12 cellular contexts compared by ENCODE assay signal in the genomic region with DNA sequence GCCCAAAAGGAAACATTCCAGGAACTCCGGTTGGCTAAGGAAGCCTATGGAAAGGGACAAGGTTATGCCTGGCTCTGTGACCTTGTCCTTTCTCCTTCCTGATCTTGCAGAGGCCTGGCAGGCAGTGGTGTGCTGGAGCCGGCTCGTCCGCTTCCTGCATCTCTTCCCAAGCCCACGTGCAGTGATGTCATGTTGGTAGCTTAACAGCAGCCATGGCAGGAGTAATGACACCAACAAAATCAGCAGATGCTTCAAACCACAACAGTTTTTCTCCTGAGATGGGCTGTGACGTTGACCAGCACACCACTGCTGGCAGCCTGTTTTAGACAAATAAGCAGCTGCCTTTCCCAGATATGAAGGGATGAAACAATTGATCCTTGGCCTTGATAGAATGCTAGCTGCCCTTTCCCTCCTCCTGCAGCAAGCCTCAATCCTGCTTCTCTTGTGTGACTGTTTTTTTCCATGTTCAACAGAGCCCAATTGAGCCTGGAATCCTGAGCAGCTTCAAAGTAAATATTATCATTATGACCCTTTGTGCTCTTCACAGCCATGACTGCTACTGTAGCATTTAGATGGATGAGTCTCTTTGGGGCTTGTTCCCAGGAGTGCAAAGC. TPM values are rescaled to one million over a fixed set of nuclear protein-coding genes. Genes with fewer than 3 reads are reported as not detected.
A peak's percentile ranks its signal among the peaks of the same experiment; 100 is the strongest.
DNase-seq lines count a peak whose midpoint lies in the region; ATAC-seq and TF ChIP-seq lines count a peak whose summit lies in the region.
"Had no signal": no experiment of that assay in that cellular context is flagged by ENCODE, and none has a peak within 500 bp of the region (broad histone marks: within the 10 kb centered on the region; RNA-seq: fewer than 3 reads in every experiment).

No MANE protein-coding gene starts in this region.

- H3K4me2 ChIP-seq in hepatocyte = no peak overlapping the region

- H3K27me3 ChIP-seq in hepatocyte = no peaks in the 10 kb centered on the region
- no peaks in the 10 kb centered on the region for H3K27me3 ChIP-seq in spleen (replicated peaks in 1 of 7)

- H2AFZ ChIP-seq in hepatocyte = no peak overlapping the region

- DNase-seq in activated naive CD4-positive, alpha-beta T cell treated with anti-CD3 and anti-CD28 coated beads for 36 hours = no peak
- no peak for DNase-seq in activated naive CD4-positive, alpha-beta T cell treated with anti-CD3 and anti-CD28 coated beads, Interleukin-2, amount 10 ng/mL, durations not matched to agents 7 days and 5 days
- no peak for DNase-seq in activated T-helper 1 cell treated with anti-CD3 and anti-CD28 coated beads, Interleukin-12 subunit alpha, Interleukin-12 subunit beta, Interleukin-2, Interleukin-4 antibody, amounts not matched to agents 30 ng/mL and 10 ng/mL and 1 ng/mL, durations not matched to agents 14 hours and 24 hours and 36 hours (ENCODE audit: low spot score)
- peak; percentile 25 for DNase-seq in hepatocyte (ENCODE audit: low spot score)
- DNase-seq in spleen = peak; percentile 74
- no peak for DNase-seq in NCI-H2107 treated with DMSO at 0.1 percent for 48 hours (lab: John Stamatoyannopoulos, UW; ENCODE audit: unreplicated experiment)
- DNase-seq in dedifferentiated amniotic fluid mesenchymal stem cell (ENCODE audit: extremely low spot score) = no peak
- DNase-seq: dorsolateral prefrontal cortex, NCI-H226, SW 1271 had no signal

- no peaks in the 10 kb centered on the region for H4K20me1 ChIP-seq in hepatocyte (ENCODE audit: insufficient read depth, poor library complexity, severe bottlenecking)

- H3K27me3 Mint-ChIP-seq in activated naive CD4-positive, alpha-beta T cell treated with anti-CD3 and anti-CD28 coated beads for 36 hours (ENCODE audit: low read depth) = no peaks in the 10 kb centered on the region
- H3K27me3 Mint-ChIP-seq in activated naive CD4-positive, alpha-beta T cell treated with anti-CD3 and anti-CD28 coated beads, Interleukin-2, amount 10 ng/mL, durations not matched to agents 7 days and 5 days = no peaks in the 10 kb centered on the region
- H3K27me3 Mint-ChIP-seq in activated T-helper 1 cell treated with anti-CD3 and anti-CD28 coated beads, Interleukin-12 subunit alpha, Interleukin-12 subunit beta, Interleukin-2, Interleukin-4 antibody, amounts not matched to agents 30 ng/mL and 10 ng/mL and 1 ng/mL, durations not matched to agents 14 hours and 24 hours and 36 hours (ENCODE audit: insufficient read depth) = no peaks in the 10 kb centered on the region

- ATAC-seq in HG02571 (IDR thresholded peaks at IDR 0.05; ENCODE audit: unreplicated experiment) = no peak

- no peaks in the 10 kb centered on the region for H3K9me2 ChIP-seq in hepatocyte (replicated peaks; ENCODE audit: insufficient read depth)

- CTCF ChIA-PET in activated naive CD4-positive, alpha-beta T cell treated with anti-CD3 and anti-CD28 coated beads for 36 hours (lab: Charles Lee) = interaction anchor here (0.8 kb wide), 1 partner anchor 9 kb away, joined by 3 read pairs; no protein-coding TSS in a partner anchor
- CTCF ChIA-PET in activated naive CD4-positive, alpha-beta T cell treated with anti-CD3 and anti-CD28 coated beads, Interleukin-2, amount 10 ng/mL, durations not matched to agents 7 days and 5 days (lab: Charles Lee) = no interaction called here

- no peaks in the 10 kb centered on the region for H3K36me3 ChIP-seq in hepatocyte (replicated peaks; ENCODE audit: insufficient read depth, low read depth)
- H3K36me3 ChIP-seq in spleen = peaks cover 0 to 71% (median 28%) of the 10 kb centered on the region in 6 donors

- no peaks in the 10 kb centered on the region for H3K9me3 Mint-ChIP-seq in activated naive CD4-positive, alpha-beta T cell treated with anti-CD3 and anti-CD28 coated beads for 36 hours
- no peaks in the 10 kb centered on the region for H3K9me3 Mint-ChIP-seq in activated naive CD4-positive, alpha-beta T cell treated with anti-CD3 and anti-CD28 coated beads, Interleukin-2, amount 10 ng/mL, durations not matched to agents 7 days and 5 days
- no peaks in the 10 kb centered on the region for H3K9me3 Mint-ChIP-seq in activated T-helper 1 cell treated with anti-CD3 and anti-CD28 coated beads, Interleukin-12 subunit alpha, Interleukin-12 subunit beta, Interleukin-2, Interleukin-4 antibody, amounts not matched to agents 30 ng/mL and 10 ng/mL and 1 ng/mL, durations not matched to agents 14 hours and 24 hours and 36 hours

- H3K27ac ChIP-seq in hepatocyte = peak overlapping the region; percentile 5
- H3K27ac ChIP-seq in spleen = peak overlapping the region in 7 of 8 donors; percentile 15 to 69 (median 55)
- H3K27ac ChIP-seq: dorsolateral prefrontal cortex, psoas muscle had no signal

- no peak overlapping the region for H3K4me3 Mint-ChIP-seq in activated naive CD4-positive, alpha-beta T cell treated with anti-CD3 and anti-CD28 coated beads for 36 hours
- no peak overlapping the region for H3K4me3 Mint-ChIP-seq in activated naive CD4-positive, alpha-beta T cell treated with anti-CD3 and anti-CD28 coated beads, Interleukin-2, amount 10 ng/mL, durations not matched to agents 7 days and 5 days
- H3K4me3 Mint-ChIP-seq in activated T-helper 1 cell treated with anti-CD3 and anti-CD28 coated beads, Interleukin-12 subunit alpha, Interleukin-12 subunit beta, Interleukin-2, Interleukin-4 antibody, amounts not matched to agents 30 ng/mL and 10 ng/mL and 1 ng/mL, durations not matched to agents 14 hours and 24 hours and 36 hours = no peak overlapping the region

- H3K4me1 Mint-ChIP-seq in activated naive CD4-positive, alpha-beta T cell treated with anti-CD3 and anti-CD28 coated beads for 36 hours (ENCODE audit: low read depth) = peaks cover 25% of the 10 kb centered on the region
- H3K4me1 Mint-ChIP-seq in activated naive CD4-positive, alpha-beta T cell treated with anti-CD3 and anti-CD28 coated beads, Interleukin-2, amount 10 ng/mL, durations not matched to agents 7 days and 5 days = peaks cover 19% of the 10 kb centered on the region
- peaks cover 5% of the 10 kb centered on the region for H3K4me1 Mint-ChIP-seq in activated T-helper 1 cell treated with anti-CD3 and anti-CD28 coated beads, Interleukin-12 subunit alpha, Interleukin-12 subunit beta, Interleukin-2, Interleukin-4 antibody, amounts not matched to agents 30 ng/mL and 10 ng/mL and 1 ng/mL, durations not matched to agents 14 hours and 24 hours and 36 hours (ENCODE audit: low read depth)

- no peak overlapping the region for H3K4me3 ChIP-seq in hepatocyte
- no peak overlapping the region for H3K4me3 ChIP-seq in spleen
- H3K4me3 ChIP-seq: dorsolateral prefrontal cortex, psoas muscle had no signal

- H3K36me3 Mint-ChIP-seq in activated naive CD4-positive, alpha-beta T cell treated with anti-CD3 and anti-CD28 coated beads for 36 hours (ENCODE audit: low read depth) = peaks cover 11% of the 10 kb centered on the region
- H3K36me3 Mint-ChIP-seq in activated naive CD4-positive, alpha-beta T cell treated with anti-CD3 and anti-CD28 coated beads, Interleukin-2, amount 10 ng/mL, durations not matched to agents 7 days and 5 days = peaks cover 24% of the 10 kb centered on the region
- H3K36me3 Mint-ChIP-seq in activated T-helper 1 cell treated with anti-CD3 and anti-CD28 coated beads, Interleukin-12 subunit alpha, Interleukin-12 subunit beta, Interleukin-2, Interleukin-4 antibody, amounts not matched to agents 30 ng/mL and 10 ng/mL and 1 ng/mL, durations not matched to agents 14 hours and 24 hours and 36 hours (ENCODE audit: low read depth) = peaks cover 14% of the 10 kb centered on the region

- peaks cover 7% of the 10 kb centered on the region for H3K4me1 ChIP-seq in hepatocyte (ENCODE audit: insufficient read depth)
- peaks cover 0 to 47% (median 26%) of the 10 kb centered on the region in 6 donors for H3K4me1 ChIP-seq in spleen
- H3K4me1 ChIP-seq: psoas muscle had no signal

- no peak for TF ChIP-seq POLR2A in spleen (IDR thresholded peaks at IDR 0.05)

- no peaks in the 10 kb centered on the region for H3K79me2 ChIP-seq in hepatocyte

- no peak for TF ChIP-seq CTCF in hepatocyte (IDR thresholded peaks at IDR 0.05; ENCODE audit: poor library complexity)
- no peak for TF ChIP-seq CTCF in spleen (IDR thresholded peaks at IDR 0.05 in 8 of 11, conservative IDR thresholded peaks at IDR 0.05 in 3 of 11)

- H3K27ac Mint-ChIP-seq in activated naive CD4-positive, alpha-beta T cell treated with anti-CD3 and anti-CD28 coated beads for 36 hours = peak overlapping the region; percentile 30
- no peak overlapping the region for H3K27ac Mint-ChIP-seq in activated naive CD4-positive, alpha-beta T cell treated with anti-CD3 and anti-CD28 coated beads, Interleukin-2, amount 10 ng/mL, durations not matched to agents 7 days and 5 days
- H3K27ac Mint-ChIP-seq in activated T-helper 1 cell treated with anti-CD3 and anti-CD28 coated beads, Interleukin-12 subunit alpha, Interleukin-12 subunit beta, Interleukin-2, Interleukin-4 antibody, amounts not matched to agents 30 ng/mL and 10 ng/mL and 1 ng/mL, durations not matched to agents 14 hours and 24 hours and 36 hours = peak overlapping the region; percentile 76

- 68% methylated on average over 6 of the region's 6 CpGs for WGBS in hepatocyte (ENCODE audit: low lambda C conversion rate, missing lambda C conversion rate)
- WGBS in spleen, 5 donors = 48 to 73% (median 64%) methylated on average over 2 to 6 of the region's 6 CpGs

- H3K9me3 ChIP-seq in hepatocyte (ENCODE audit: low read depth) (no peaks in the 10 kb centered on the region), spleen (no peaks in the 10 kb centered on the region)
- H3K9me3 ChIP-seq: psoas muscle had no signal

- intact Hi-C loops in activated naive CD4-positive, alpha-beta T cell treated with anti-CD3 and anti-CD28 coated beads for 36 hours (cut with micrococcal nuclease) = no loop called here
- intact Hi-C loops in activated T-helper 1 cell treated with anti-CD3 and anti-CD28 coated beads, Interleukin-12 subunit alpha, Interleukin-12 subunit beta, Interleukin-2, Interleukin-4 antibody, amounts not matched to agents 30 ng/mL and 10 ng/mL and 1 ng/mL, durations not matched to agents 14 hours and 24 hours and 36 hours (cut with micrococcal nuclease) = no loop called here
- intact Hi-C loops in spleen (cut with DNase I; ENCODE audit: low total_unique reads) = no loop called here

RNA-seq across cellular contexts. Expression of a gene that starts 23.4 kb away (rescaled TPM):
- 100 to 1,000 TPM; 137 to 143 TPM for total RNA-seq in activated naive CD4-positive, alpha-beta T cell treated with anti-CD3 and anti-CD28 coated beads for 36 hours
- total RNA-seq in activated T-helper 1 cell treated with anti-CD3 and anti-CD28 coated beads, Interleukin-12 subunit alpha, Interleukin-12 subunit beta, Interleukin-2, Interleukin-4 antibody, amounts not matched to agents 30 ng/mL and 10 ng/mL and 1 ng/mL, durations not matched to agents 14 hours and 24 hours and 36 hours = 159 and 172 TPM in 2 replicates
- total RNA-seq in hepatocyte = 24.7 and 31.4 TPM in 2 replicates
- 21.3 and 25.3 TPM in 2 replicates for polyA plus RNA-seq in hepatocyte
- 100 to 1,000 TPM in 3 of 7 donors, 10 to 100 TPM in 4; 94.7 to 139 (median 99.8) TPM for total RNA-seq in spleen
- polyA plus RNA-seq in spleen = 10 to 100 TPM; 45.1 to 58.2 (median 50.8) TPM

Comparison
In these comparisons a context has a peak if more than half of its experiments do, and no peak if none do; other contexts are left out.
1. DNase-seq: peak in hepatocyte (single experiment) and spleen (single experiment); none in activated naive CD4-positive, alpha-beta T cell treated with anti-CD3 and anti-CD28 coated beads for 36 hours (single experiment), activated naive CD4-positive, alpha-beta T cell treated with anti-CD3 and anti-CD28 coated beads, Interleukin-2, amount 10 ng/mL, durations not matched to agents 7 days and 5 days (single experiment), activated T-helper 1 cell treated with anti-CD3 and anti-CD28 coated beads, Interleukin-12 subunit alpha, Interleukin-12 subunit beta, Interleukin-2, Interleukin-4 antibody, amounts not matched to agents 30 ng/mL and 10 ng/mL and 1 ng/mL, durations not matched to agents 14 hours and 24 hours and 36 hours (single experiment), NCI-H2107 treated with DMSO at 0.1 percent for 48 hours (single experiment) and dedifferentiated amniotic fluid mesenchymal stem cell (single experiment).